In genomic region chr22:27880778-27881394, GRCh38 we compare ENCODE assay signal across 9 cellular contexts. TPM values are rescaled to one million over a fixed set of nuclear protein-coding genes. Genes with fewer than 3 reads are reported as not detected.
DNase-seq lines count a peak whose midpoint lies in the region; ATAC-seq and TF ChIP-seq lines count a peak whose summit lies in the region.
"Had no signal": no experiment of that assay in that cellular context is flagged by ENCODE, and none has a peak within 500 bp of the region (broad histone marks: within the 10 kb centered on the region; RNA-seq: fewer than 3 reads in every experiment).

No MANE protein-coding gene starts in this region.

- H3K79me1 ChIP-seq in trophoblast cell (ENCODE audit: low read length) = peaks cover 4% of the 10 kb centered on the region

- H3K27ac ChIP-seq in trophoblast cell (ENCODE audit: low read depth, low read length) = no peak overlapping the region

- H3K23ac ChIP-seq in trophoblast cell (ENCODE audit: low read length) = no peak overlapping the region

- H3K4ac ChIP-seq in trophoblast cell (ENCODE audit: low read depth, low read length) = no peak overlapping the region

- H3K4me3 Mint-ChIP-seq in activated B cell treated with CpG ODN at 0.5 μM for 24 hours (no peak overlapping the region), glutamatergic neuron (ENCODE audit: unreplicated experiment) (no peak overlapping the region)
- H3K4me3 Mint-ChIP-seq: activated naive CD8-positive, alpha-beta T cell had no signal

- peak; percentile 52 for ATAC-seq in activated B cell treated with CpG ODN at 0.5 μM for 24 hours (ENCODE audit: low read depth)
- no peak for ATAC-seq in HG02678 (IDR thresholded peaks at IDR 0.05; ENCODE audit: unreplicated experiment)
- no peak for ATAC-seq in GM18505 (IDR thresholded peaks at IDR 0.05; ENCODE audit: unreplicated experiment)

- peak; percentile 29 for TF ChIP-seq CTCF in activated B cell treated with CpG ODN at 0.5 μM for 24 hours (IDR thresholded peaks at IDR 0.05)
- peak; percentile 66 for TF ChIP-seq CTCF in glutamatergic neuron (IDR thresholded peaks at IDR 0.05; ENCODE audit: partially characterized antibody, unreplicated experiment)

- H2BK12ac ChIP-seq in trophoblast cell (ENCODE audit: low read length) = no peak overlapping the region

- no CpG with 5 or more reads among the region's 6 CpGs for WGBS in trophoblast cell (ENCODE audit: extremely low coverage, insufficient coverage, insufficient read length)

- H3K9ac ChIP-seq in trophoblast cell (ENCODE audit: low read length) = no peak overlapping the region

- no peaks in the 10 kb centered on the region for H3K9me3 Mint-ChIP-seq in activated B cell treated with CpG ODN at 0.5 μM for 24 hours
- H3K9me3 Mint-ChIP-seq in glutamatergic neuron (ENCODE audit: unreplicated experiment) = no peaks in the 10 kb centered on the region

- no peak overlapping the region for H2AK5ac ChIP-seq in trophoblast cell (ENCODE audit: low read length)

- peaks cover 9% of the 10 kb centered on the region for H3K79me2 ChIP-seq in trophoblast cell (ENCODE audit: control insufficient read depth, insufficient read depth, low read length, poor library complexity)

- no peak overlapping the region for H3K4me2 ChIP-seq in trophoblast cell (ENCODE audit: low read length)

- intact Hi-C loops in activated B cell treated with CpG ODN at 0.5 μM for 24 hours (cut with micrococcal nuclease) = loop anchor here (1.0 to 10.0 kb wide), 4 partner anchors 36 to 1124 kb away; partner anchors contain the start of gene PITPNB

- CTCF ChIA-PET in activated B cell treated with CpG ODN at 0.5 μM for 24 hours (lab: Charles Lee) = interaction anchor here (1.4 to 9.5 kb wide), 3 partner anchors 31 to 132 kb away, joined by 4 to 117 read pairs (median 9); no protein-coding TSS in a partner anchor

- no peak overlapping the region for H3K18ac ChIP-seq in trophoblast cell (ENCODE audit: low read length)

- no peak overlapping the region for H4K8ac ChIP-seq in trophoblast cell (ENCODE audit: low read depth, low read length)

- H3K14ac ChIP-seq in trophoblast cell (ENCODE audit: low read length) = no peak overlapping the region

- POLR2A ChIA-PET in activated B cell treated with CpG ODN at 0.5 μM for 24 hours (lab: Charles Lee) = interaction anchor here (0.7 kb wide), 1 partner anchor 222 kb away, joined by 3 read pairs; no protein-coding TSS in a partner anchor

- no peak overlapping the region for H4K91ac ChIP-seq in trophoblast cell (ENCODE audit: low read depth, low read length)

- TF ChIP-seq POLR2A in GM18505 (IDR thresholded peaks at IDR 0.05; ENCODE audit: borderline replicate concordance, extremely low read depth, insufficient read depth, insufficient read length) = no peak

- H3K9me3 ChIP-seq in trophoblast cell (ENCODE audit: insufficient read depth, low read depth, low read length) = no peaks in the 10 kb centered on the region

- H3K27ac Mint-ChIP-seq in activated B cell treated with CpG ODN at 0.5 μM for 24 hours = no peak overlapping the region
- no peak overlapping the region for H3K27ac Mint-ChIP-seq in glutamatergic neuron (ENCODE audit: unreplicated experiment)
- H3K27ac Mint-ChIP-seq: activated naive CD8-positive, alpha-beta T cell had no signal

- peaks cover 32% of the 10 kb centered on the region for H3K36me3 Mint-ChIP-seq in activated B cell treated with CpG ODN at 0.5 μM for 24 hours (ENCODE audit: low read depth)
- H3K36me3 Mint-ChIP-seq in glutamatergic neuron (ENCODE audit: unreplicated experiment) = no peaks in the 10 kb centered on the region
- H3K36me3 Mint-ChIP-seq: activated naive CD8-positive, alpha-beta T cell had no signal

- no peak overlapping the region for H3K4me3 ChIP-seq in trophoblast cell (ENCODE audit: low read depth, low read length)

- H3K27me3 ChIP-seq in trophoblast cell (ENCODE audit: insufficient read depth, low read length) = no peaks in the 10 kb centered on the region

- H4K12ac ChIP-seq in trophoblast cell (ENCODE audit: low read depth, low read length) = no peak overlapping the region

- peaks cover 10 to 20% of the 10 kb centered on the region in 2 experiments for H3K36me3 ChIP-seq in trophoblast cell (ENCODE audit: control insufficient read depth in 1 of 2, insufficient read depth in 2 of 2, low read length in 2 of 2)

- peaks cover 8% of the 10 kb centered on the region in 2 experiments for H3K4me1 ChIP-seq in trophoblast cell (ENCODE audit: control insufficient read depth in 1 of 2, insufficient read depth in 2 of 2, low read length in 2 of 2)

- H2BK120ac ChIP-seq in trophoblast cell (ENCODE audit: insufficient read depth, low read length, poor library complexity) = no peak overlapping the region

- H2BK5ac ChIP-seq in trophoblast cell (ENCODE audit: low read depth, low read length, poor library complexity) = no peak overlapping the region

- no peak overlapping the region for H2AFZ ChIP-seq in trophoblast cell (ENCODE audit: insufficient read depth, low read length, poor library complexity)

- DNase-seq in SIG-M5 treated with dmso at 0.1 percent for 504 hours (lab: John Stamatoyannopoulos, UW; ENCODE audit: unreplicated experiment) (peak; percentile 46), SIG-M5 (lab: John Stamatoyannopoulos, UW) (no peak), NCI-H146 (lab: John Stamatoyannopoulos, UW) (peak; percentile 26), activated B cell treated with CpG ODN at 0.5 μM for 24 hours (no peak), glutamatergic neuron (no peak), trophoblast cell (peak; percentile 33 to 87)

- H3K27me3 Mint-ChIP-seq in activated B cell treated with CpG ODN at 0.5 μM for 24 hours (no peaks in the 10 kb centered on the region), glutamatergic neuron (ENCODE audit: unreplicated experiment) (no peaks in the 10 kb centered on the region)
- H3K27me3 Mint-ChIP-seq: activated naive CD8-positive, alpha-beta T cell had no signal

- peaks cover 20% of the 10 kb centered on the region for H3K4me1 Mint-ChIP-seq in activated B cell treated with CpG ODN at 0.5 μM for 24 hours
- H3K4me1 Mint-ChIP-seq in glutamatergic neuron (ENCODE audit: low read depth, unreplicated experiment) = peaks cover 37% of the 10 kb centered on the region

RNA-seq across cellular contexts. Expression of gene PITPNB, which starts 38.2 kb away (rescaled TPM):
- 77.1 and 82.5 TPM in 2 replicates for total RNA-seq in activated B cell treated with CpG ODN at 0.5 μM for 24 hours
- total RNA-seq in glutamatergic neuron (ENCODE audit: unreplicated experiment) = 66.6 TPM
- polyA plus RNA-seq in trophoblast cell (2013) = 109 and 112 TPM in 2 replicates

Comparison
In these comparisons a context has a peak if more than half of its experiments do, and no peak if none do; other contexts are left out.
1. DNase-seq: peak in SIG-M5 treated with dmso at 0.1 percent for 504 hours (single experiment), NCI-H146 (single experiment) and trophoblast cell (2 of 2); none in SIG-M5 (single experiment), activated B cell treated with CpG ODN at 0.5 μM for 24 hours (single experiment) and glutamatergic neuron (single experiment).